25 cellular contexts compared by ENCODE assay signal in the genomic region with DNA sequence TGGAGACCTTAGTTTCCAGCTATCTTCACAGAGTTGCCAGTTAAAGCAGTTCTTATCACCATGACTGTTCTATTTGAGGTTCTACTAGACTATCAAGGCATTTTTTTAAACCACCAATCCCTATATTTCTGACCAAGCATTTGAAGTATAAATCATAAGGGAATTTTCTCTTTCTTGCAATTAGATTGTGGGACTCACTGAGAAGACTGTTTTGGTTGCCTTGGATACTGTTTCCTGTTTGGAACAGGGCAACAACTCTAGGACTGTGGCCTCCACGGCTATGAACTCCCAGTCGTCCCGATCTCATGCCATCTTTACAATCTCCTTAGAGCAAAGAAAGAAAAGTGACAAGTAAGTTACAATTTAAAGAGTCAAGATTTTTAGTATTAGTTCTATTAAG. TPM values are rescaled to one million over a fixed set of nuclear protein-coding genes. Genes with fewer than 3 reads are reported as not detected.
DNase-seq lines count a peak whose midpoint lies in the region; ATAC-seq and TF ChIP-seq lines count a peak whose summit lies in the region.
"Had no signal": no experiment of that assay in that cellular context is flagged by ENCODE, and none has a peak within 500 bp of the region (broad histone marks: within the 10 kb centered on the region; RNA-seq: fewer than 3 reads in every experiment).

No MANE protein-coding gene starts in this region.

- no peak overlapping the region; the same call in 1 of the 2 replicates for H3K27ac ChIP-seq in IMR-90 (ENCODE audit: insufficient read depth, low read length)
- H3K27ac ChIP-seq: BLaER1, epithelial cell of prostate, lower lobe of right lung, ovary, tibial nerve had no signal

- dilution Hi-C loops in IMR-90 (cut with HindIII; ENCODE audit: low sequenced_read_pairs, unreplicated experiment): no loop called here

- no peaks in the 10 kb centered on the region for H3K36me3 ChIP-seq in IMR-90 (ENCODE audit: control insufficient read depth, insufficient read depth, low read length)
- H3K36me3 ChIP-seq: heart right ventricle, lower lobe of right lung, ovary, tibial nerve had no signal

- no peak overlapping the region for H3K23ac ChIP-seq in IMR-90 (ENCODE audit: low read depth, low read length)

- H3K79me1 ChIP-seq in IMR-90 (ENCODE audit: low read depth in 1 of 2, low read length in 2 of 2): no peaks in the 10 kb centered on the region; a peak in 2 of 4 replicates

- H3K9me3 ChIP-seq in IMR-90 (ENCODE audit: control insufficient read depth, insufficient read depth, low read length): no peaks in the 10 kb centered on the region
- H3K9me3 ChIP-seq: BLaER1, heart right ventricle, lower lobe of right lung, ovary, tibial nerve had no signal

- no peaks in the 10 kb centered on the region for H4K20me1 ChIP-seq in IMR-90 (ENCODE audit: insufficient read depth, low read length)

- peak overlapping the region; percentile 86 for H3K4me2 ChIP-seq in IMR-90 (ENCODE audit: low read depth, low read length)
- H3K4me2 ChIP-seq: BLaER1, GM23338 had no signal

- no peaks in the 10 kb centered on the region for H3K4me1 ChIP-seq in IMR-90 (ENCODE audit: control insufficient read depth, insufficient read depth, low read length)
- H3K4me1 ChIP-seq: BLaER1, heart right ventricle, lower lobe of right lung, tibial nerve had no signal

- no peak overlapping the region for H3K14ac ChIP-seq in IMR-90 (replicated peaks; ENCODE audit: low read depth, low read length)

- no peak overlapping the region for H3K18ac ChIP-seq in IMR-90 (ENCODE audit: low read depth, low read length)

- POLR2A ChIA-PET in IMR-90 (lab: Charles Lee; ENCODE audit: unreplicated experiment): no interaction called here

- no peak overlapping the region for H3K4me3 ChIP-seq in IMR-90 (ENCODE audit: insufficient read depth, low read depth, low read length)
- H3K4me3 ChIP-seq in fibroblast of the aortic adventitia (ENCODE audit: low read depth, low read length): no peak overlapping the region
- H3K4me3 ChIP-seq: BLaER1, GM23338, heart right ventricle, lower lobe of right lung, ovary, tibial nerve had no signal

- no peak overlapping the region for H2BK15ac ChIP-seq in IMR-90 (ENCODE audit: low read depth, low read length)

- no peak for TF ChIP-seq POLR2A in IMR-90 (IDR thresholded peaks at IDR 0.05; ENCODE audit: low read depth, low read length)

- peak; percentile 52 for DNase-seq in IMR-90
- peak; percentile 44 for DNase-seq in astrocyte of the hippocampus (ENCODE audit: low read depth, low spot score)
- peak; percentile 39 for DNase-seq in fibroblast of the aortic adventitia (ENCODE audit: low read depth)
- peak; percentile 1 for DNase-seq in retina
- DNase-seq in NCI-H1092 treated with DMSO at 0.1 percent for 48 hours (lab: John Stamatoyannopoulos, UW): no peak
- DNase-seq in NCI-H82 (lab: John Stamatoyannopoulos, UW): no peak
- DNase-seq: activated CD4-positive, alpha-beta memory T cell treated with anti-CD3 and anti-CD28 coated beads for 36 hours; activated naive CD4-positive, alpha-beta T cell treated with anti-CD3 and anti-CD28 coated beads, Interleukin-2, amount 50 U/mL, for 16 hours; activated T-cell treated with anti-CD3 and anti-CD28 coated beads, Interleukin-2, amount 50 U/mL, for 1 hour; heart right ventricle; lower lobe of right lung; naive thymus-derived CD4-positive, alpha-beta T cell; NCI-H1417 treated with DMSO at 0.1 percent for 48 hours; NCI-H526 treated with DMSO at 0.1 percent for 48 hours; OCI-M1; ovary; SHP77 treated with DMSO at 0.1 percent for 48 hours; stimulated activated naive CD4-positive, alpha-beta T cell had no signal

- no peak overlapping the region for H3K56ac ChIP-seq in IMR-90 (ENCODE audit: extremely low read depth, insufficient read depth, low read length)

- ATAC-seq in IMR-90 (ENCODE audit: low read depth): peak; percentile 37; the same call in 1 of the 2 replicates
- ATAC-seq in activated CD4-positive, CD25-positive, alpha-beta regulatory T cell treated with anti-CD3 and anti-CD28 coated beads, Interleukin-2, amount 50 U/mL, for 24 hours: no peak
- no peak for ATAC-seq in GM18511 (IDR thresholded peaks at IDR 0.05; ENCODE audit: unreplicated experiment)
- ATAC-seq: GM23338; heart right ventricle; lower lobe of right lung; naive thymus-derived CD4-positive, alpha-beta T cell had no signal

- in situ Hi-C loops in IMR-90 (cut with MboI; ENCODE audit: low sequenced_read_pairs): no loop called here

- no peak overlapping the region for H2BK20ac ChIP-seq in IMR-90 (ENCODE audit: low read depth, low read length)

- H2AK9ac ChIP-seq in IMR-90 (replicated peaks; ENCODE audit: low read depth, low read length, poor library complexity): no peak overlapping the region

- H2AK5ac ChIP-seq in IMR-90 (ENCODE audit: low read depth, low read length): no peak overlapping the region

- no peak overlapping the region for H2BK120ac ChIP-seq in IMR-90 (ENCODE audit: low read depth, low read length)

- no peak overlapping the region for H2AFZ ChIP-seq in IMR-90 (replicated peaks; ENCODE audit: low read length, poor library complexity)
- H2AFZ ChIP-seq: GM23338 had no signal

- H4K91ac ChIP-seq in IMR-90 (ENCODE audit: insufficient read depth, low read depth, low read length): no peak overlapping the region

- TF ChIP-seq RAD21 in IMR-90 (IDR thresholded peaks at IDR 0.05; ENCODE audit: low read length): no peak

- CTCF ChIA-PET in IMR-90 (lab: Yijun Ruan, JAX): no interaction called here

- H4K8ac ChIP-seq in IMR-90 (ENCODE audit: low read depth in 2 of 2, low read length in 2 of 2): no peak overlapping the region

- BruUV-seq in IMR-90 (replicated peaks; lab: Mats Ljungman, UMichigan): no TSS peak

- no peak overlapping the region for H4K5ac ChIP-seq in IMR-90 (ENCODE audit: low read depth, low read length)

- no peaks in the 10 kb centered on the region for H3K27me3 ChIP-seq in IMR-90 (ENCODE audit: control insufficient read depth, insufficient read depth, low read length)
- H3K27me3 ChIP-seq: ovary, tibial nerve had no signal

- H3K9ac ChIP-seq in IMR-90 (ENCODE audit: low read depth, low read length): no peak overlapping the region
- H3K9ac ChIP-seq: BLaER1 had no signal

- no peak overlapping the region for H3K4ac ChIP-seq in IMR-90 (ENCODE audit: low read depth, low read length)

- no peak for TF ChIP-seq CTCF in IMR-90 (conservative IDR thresholded peaks at IDR 0.05; ENCODE audit: low read depth, low read length)
- no peak for TF ChIP-seq CTCF in fibroblast of the aortic adventitia (IDR thresholded peaks at IDR 0.05; ENCODE audit: insufficient read depth, low read length)

- no CpG with 5 or more reads among the region's 3 CpGs for WGBS in IMR-90 (ENCODE audit: extremely low coverage in 2 of 2, insufficient read length in 1 of 2), 2 experiments

- H2BK5ac ChIP-seq in IMR-90 (ENCODE audit: low read depth, low read length, poor library complexity, severe bottlenecking): no peak overlapping the region

- intact Hi-C loops in IMR-90 (cut with micrococcal nuclease): no loop called here

- H3K9me1 ChIP-seq in IMR-90 (ENCODE audit: insufficient read depth, low read length): no peaks in the 10 kb centered on the region

TF ChIP-seq in IMR-90, 13 proteins besides CTCF, POLR2A, EP300 and RAD21 (continues in another document):
- TF ChIP-seq MAFK (IDR thresholded peaks at IDR 0.05; ENCODE audit: low read depth, low read length): no peak
- TF ChIP-seq SMC3 (IDR thresholded peaks at IDR 0.05; ENCODE audit: low read depth, low read length): no peak
- TF ChIP-seq RFX5 (IDR thresholded peaks at IDR 0.05; ENCODE audit: low read depth, low read length): no peak
- TF ChIP-seq MAZ (IDR thresholded peaks at IDR 0.05; ENCODE audit: borderline replicate concordance, low read depth, low read length): no peak
- TF ChIP-seq BHLHE40 (IDR thresholded peaks at IDR 0.05; ENCODE audit: low read depth, low read length): no peak
- TF ChIP-seq MXI1 (IDR thresholded peaks at IDR 0.05; ENCODE audit: borderline replicate concordance, low read depth, low read length): no peak
- TF ChIP-seq, protein P1, sequence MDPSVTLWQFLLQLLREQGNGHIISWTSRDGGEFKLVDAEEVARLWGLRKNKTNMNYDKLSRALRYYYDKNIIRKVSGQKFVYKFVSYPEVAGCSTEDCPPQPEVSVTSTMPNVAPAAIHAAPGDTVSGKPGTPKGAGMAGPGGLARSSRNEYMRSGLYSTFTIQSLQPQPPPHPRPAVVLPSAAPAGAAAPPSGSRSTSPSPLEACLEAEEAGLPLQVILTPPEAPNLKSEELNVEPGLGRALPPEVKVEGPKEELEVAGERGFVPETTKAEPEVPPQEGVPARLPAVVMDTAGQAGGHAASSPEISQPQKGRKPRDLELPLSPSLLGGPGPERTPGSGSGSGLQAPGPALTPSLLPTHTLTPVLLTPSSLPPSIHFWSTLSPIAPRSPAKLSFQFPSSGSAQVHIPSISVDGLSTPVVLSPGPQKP (IDR thresholded peaks at IDR 0.05; ENCODE audit: borderline replicate concordance, low read depth, low read length): no peak

RNA-seq across cellular contexts. Expression of a gene that starts 11.8 kb away (rescaled TPM):
- total RNA-seq in IMR-90 (2012; rRNA removed) (19.0 and 24.4 TPM in 2 replicates), fibroblast of the aortic adventitia (ENCODE audit: low replicate concordance) (2.7 and 14.5 TPM in 2 replicates)
- polyA plus RNA-seq in IMR-90 (2012; rRNA removed): 9.4 and 10.0 TPM in 2 replicates
- 1.6 and 3.9 TPM in 2 replicates for polyA plus RNA-seq in IMR-90 (2012; cell fraction: cytosol; rRNA removed)
- 1.1 and 4.2 TPM in 2 replicates for polyA plus RNA-seq in IMR-90 (2012; cell fraction: nucleus; rRNA removed; ENCODE audit: low replicate concordance)
- polyA plus RNA-seq: naive thymus-derived CD4-positive, alpha-beta T cell had no signal

RNA-seq across cellular contexts. Expression of a gene that starts 12.0 kb away (rescaled TPM):
- total RNA-seq in IMR-90 (2012; rRNA removed) (66.4 and 84.1 TPM in 2 replicates), fibroblast of the aortic adventitia (ENCODE audit: low replicate concordance) (27.0 and 68.0 TPM in 2 replicates)
- polyA plus RNA-seq in IMR-90 (2012; rRNA removed): 100 and 105 TPM in 2 replicates
- 38.7 and 52.6 TPM in 2 replicates for polyA plus RNA-seq in IMR-90 (2012; cell fraction: cytosol; rRNA removed)
- 20.3 and 83.3 TPM in 2 replicates for polyA plus RNA-seq in IMR-90 (2012; cell fraction: nucleus; rRNA removed; ENCODE audit: low replicate concordance)

RNA-seq across cellular contexts. Expression of a gene that starts 19.7 kb away (rescaled TPM):
- not detected in 2 replicates for total RNA-seq in IMR-90 (2012; rRNA removed)
- not detected in 2 replicates for polyA plus RNA-seq in IMR-90 (2012; rRNA removed)
- not detected in 2 replicates for polyA plus RNA-seq in IMR-90 (2012; cell fraction: cytosol; rRNA removed)
- polyA plus RNA-seq in IMR-90 (2012; cell fraction: nucleus; rRNA removed; ENCODE audit: low replicate concordance): not detected in 2 replicates
- total RNA-seq in fibroblast of the aortic adventitia (ENCODE audit: low replicate concordance): not detected in 2 replicates
- total RNA-seq: activated CD4-positive, alpha-beta memory T cell treated with anti-CD3 and anti-CD28 coated beads for 36 hours; GM23338; heart right ventricle; HT-29; lower lobe of right lung; naive thymus-derived CD4-positive, alpha-beta T cell; ovary; tibial nerve had no signal
- polyA plus RNA-seq: GM23338; heart right ventricle; naive thymus-derived CD4-positive, alpha-beta T cell; ovary had no signal

RNA-seq across cellular contexts. Expression of a gene that starts 33.6 kb away (rescaled TPM):
- total RNA-seq in IMR-90 (2012; rRNA removed): not detected in 2 replicates
- not detected in 2 replicates for polyA plus RNA-seq in IMR-90 (2012; rRNA removed)
- polyA plus RNA-seq in IMR-90 (2012; cell fraction: cytosol; rRNA removed): not detected in 2 replicates
- polyA plus RNA-seq in IMR-90 (2012; cell fraction: nucleus; rRNA removed; ENCODE audit: low replicate concordance): not detected in 2 replicates
- total RNA-seq in fibroblast of the aortic adventitia (ENCODE audit: low replicate concordance): not detected in 2 replicates
- total RNA-seq: activated CD4-positive, alpha-beta memory T cell treated with anti-CD3 and anti-CD28 coated beads for 36 hours; GM23338; heart right ventricle; HT-29; lower lobe of right lung; naive thymus-derived CD4-positive, alpha-beta T cell; ovary; tibial nerve had no signal
- polyA plus RNA-seq: GM23338; heart right ventricle; naive thymus-derived CD4-positive, alpha-beta T cell; ovary had no signal

RNA-seq across cellular contexts. Expression of a gene that starts 41.7 kb away (rescaled TPM):
- total RNA-seq in IMR-90 (2012; rRNA removed): not detected in 2 replicates
- polyA plus RNA-seq in IMR-90 (2012; rRNA removed): 0.14 and 0.20 TPM in 2 replicates
- not detected in 2 replicates for polyA plus RNA-seq in IMR-90 (2012; cell fraction: cytosol; rRNA removed)
- 0.34 and 1.2 TPM in 2 replicates for polyA plus RNA-seq in IMR-90 (2012; cell fraction: nucleus; rRNA removed; ENCODE audit: low replicate concordance)
- total RNA-seq in fibroblast of the aortic adventitia (ENCODE audit: low replicate concordance): 0.09 and 0.41 TPM in 2 replicates
- total RNA-seq: HT-29 had no signal
- polyA plus RNA-seq: GM23338; naive thymus-derived CD4-positive, alpha-beta T cell had no signal

Comparison
In these comparisons a context has a peak if more than half of its experiments do, and no peak if none do; other contexts are left out.
1. DNase-seq: peak in IMR-90 (single experiment), astrocyte of the hippocampus (single experiment), fibroblast of the aortic adventitia (single experiment) and retina (single experiment); none in NCI-H1092 treated with DMSO at 0.1 percent for 48 hours (single experiment) and NCI-H82 (single experiment).